13 cellular contexts compared by ENCODE assay signal in genomic region chr21:33020558-33021100, GRCh38.
DNase-seq lines count a peak whose midpoint lies in the region; ATAC-seq lines count a peak whose summit lies in the region.
"Had no signal": no experiment of that assay in that cellular context is flagged by ENCODE, and none has a peak within 500 bp of the region (broad histone marks: within the 10 kb centered on the region; RNA-seq: fewer than 3 reads in every experiment).

No MANE protein-coding gene starts in this region.

- in situ Hi-C loops in ACHN (cut with HindIII; ENCODE audit: low pct_ligation_motif_present, low pct_unique_long_range_greater_than_20kb, low sequenced_read_pairs), result no loop called here

- ATAC-seq in HG02938 (IDR thresholded peaks at IDR 0.05; ENCODE audit: unreplicated experiment), result no peak

- peak overlapping the region; percentile 77 for H3K4me3 Mint-ChIP-seq in activated naive CD8-positive, alpha-beta T cell

- DNase-seq in AG08396 (ENCODE audit: low spot score) (peak; percentile 11), left kidney (ENCODE audit: low read depth, low spot score) (peak; percentile 27), GF-D8 (lab: John Stamatoyannopoulos, UW) (no peak), NCI-H2029 treated with DMSO at 0.1 percent for 48 hours (lab: John Stamatoyannopoulos, UW) (no peak), ACHN (no peak)
- DNase-seq: EL, kidney glomerular epithelial cell, NCI-H2081 treated with DMSO at 0.1 percent for 48 hours had no signal

- no peaks in the 10 kb centered on the region for H3K9me3 Mint-ChIP-seq in activated naive CD8-positive, alpha-beta T cell (ENCODE audit: low read depth)

- no peaks in the 10 kb centered on the region for H3K36me3 ChIP-seq in ES-I3 (ENCODE audit: insufficient read depth, low read length)
- H3K36me3 ChIP-seq: breast epithelium, HAP-1 had no signal

- H3K4me1 ChIP-seq in ES-I3 (ENCODE audit: insufficient read depth, low read length), result no peaks in the 10 kb centered on the region; the same call in 1 of the 2 replicates

- no peaks in the 10 kb centered on the region for H3K9me3 ChIP-seq in ES-I3 (ENCODE audit: control insufficient read depth, insufficient read depth, low read length)
- H3K9me3 ChIP-seq: breast epithelium, HAP-1 had no signal

- H3K27me3 Mint-ChIP-seq in activated naive CD8-positive, alpha-beta T cell, result peaks cover 60% of the 10 kb centered on the region

- H3K4me1 Mint-ChIP-seq in activated naive CD8-positive, alpha-beta T cell (ENCODE audit: low read depth), result peaks cover 38% of the 10 kb centered on the region

- peak overlapping the region; percentile 57; the same call in 1 of the 2 replicates for H3K9ac ChIP-seq in ES-I3 (ENCODE audit: low read depth, low read length)

- no peaks in the 10 kb centered on the region for H3K36me3 Mint-ChIP-seq in activated naive CD8-positive, alpha-beta T cell

- no peak overlapping the region for H3K27ac Mint-ChIP-seq in activated naive CD8-positive, alpha-beta T cell

Comparison
In these comparisons a context has a peak if more than half of its experiments do, and no peak if none do; other contexts are left out.
1. DNase-seq: peak in AG08396 (single experiment) and left kidney (single experiment); none in GF-D8 (single experiment), NCI-H2029 treated with DMSO at 0.1 percent for 48 hours (single experiment) and ACHN (single experiment).